ENCODE assay signal across 8 cellular contexts in the genomic region with DNA sequence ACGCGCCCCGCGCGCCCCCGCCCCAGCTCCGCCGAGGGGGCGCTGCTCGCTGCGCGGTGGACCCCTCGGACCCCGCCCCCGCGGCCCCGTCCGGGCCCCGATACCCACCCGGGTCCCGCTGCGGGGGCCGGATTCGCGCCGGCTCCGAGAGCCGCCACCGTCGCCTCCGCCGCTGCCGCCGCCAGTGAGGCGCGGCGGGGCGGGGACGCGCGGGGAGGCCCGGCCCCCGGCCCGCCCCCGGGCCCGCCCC.
DNase-seq lines count a peak whose midpoint lies in the region; ATAC-seq lines count a peak whose summit lies in the region.

TBC1D16 (minus strand) TSS at position 186 of the 250 bp plus-strand sequence. CDS start 22,325 bp downstream, outside the sequence.

- H3K9ac ChIP-seq in adipocyte (ENCODE audit: low read length) (peak within 1 kb of the TSS; percentile 98), iPS-18a (ENCODE audit: low read length) (peak within 1 kb of the TSS; percentile 92)

- no peak for DNase-seq in activated T-cell treated with anti-CD3 and anti-CD28 coated beads, Interleukin-2, amount 50 U/mL, for 24 hours
- no peak for DNase-seq in activated T-cell treated with anti-CD3 and anti-CD28 coated beads for 4 hours
- DNase-seq in adipocyte (ENCODE audit: low read depth) = no peak
- no peak for DNase-seq in stimulated activated effector memory CD8-positive, alpha-beta T cell treated with anti-CD3 and anti-CD28 coated beads, Interleukin-12 subunit alpha, Interleukin-12 subunit beta, amount 100 ng/mL, for 72 hours (ENCODE audit: low spot score in 2 of 2)
- no peak for DNase-seq in stimulated activated CD4-positive, alpha-beta T cell treated with anti-CD3 and anti-CD28 coated beads, Interleukin-15, amount 100 ng/mL, for 24 hours
- no peak for DNase-seq in kidney tubule cell (ENCODE audit: low spot score)

- ATAC-seq in stimulated activated effector memory CD8-positive, alpha-beta T cell treated with anti-CD3 and anti-CD28 coated beads, Interleukin-12 subunit alpha, Interleukin-12 subunit beta, amount 100 ng/mL, for 72 hours = no peak
- no peak for ATAC-seq in GM18870 (IDR thresholded peaks at IDR 0.05; ENCODE audit: unreplicated experiment)

- H3K27me3 ChIP-seq in adipocyte (replicated peaks; ENCODE audit: control insufficient read depth, insufficient read depth, low read length) (no peaks in the 10 kb centered on the region), iPS-18a (ENCODE audit: control insufficient read depth, insufficient read depth, low read length) (no peaks in the 10 kb centered on the region)

- peaks cover 40% of the 10 kb centered on the region for H3K4me1 ChIP-seq in adipocyte (ENCODE audit: control insufficient read depth, insufficient read depth, low read length)
- H3K4me1 ChIP-seq in iPS-18a (ENCODE audit: control insufficient read depth, low read depth, low read length) = peaks cover 8% of the 10 kb centered on the region

- H3K4me3 ChIP-seq in adipocyte (ENCODE audit: low read length) (peak within 1 kb of the TSS; percentile 95), iPS-18a (ENCODE audit: low read length) (peak within 1 kb of the TSS; percentile 93)

- peaks cover 27% of the 10 kb centered on the region for H3K27me3 Mint-ChIP-seq in activated T-cell treated with anti-CD3 and anti-CD28 coated beads, Interleukin-2, amount 50 U/mL, for 24 hours

- H3K9me3 ChIP-seq in adipocyte (ENCODE audit: control insufficient read depth, low read length) (no peaks in the 10 kb centered on the region), iPS-18a (ENCODE audit: control insufficient read depth, low read depth, low read length) (no peaks in the 10 kb centered on the region)

- H3K4me1 Mint-ChIP-seq in activated T-cell treated with anti-CD3 and anti-CD28 coated beads, Interleukin-2, amount 50 U/mL, for 24 hours (ENCODE audit: low read depth) = peaks cover 13% of the 10 kb centered on the region
- peaks cover 12% of the 10 kb centered on the region for H3K4me1 Mint-ChIP-seq in stimulated activated effector memory CD8-positive, alpha-beta T cell treated with anti-CD3 and anti-CD28 coated beads, Interleukin-12 subunit alpha, Interleukin-12 subunit beta, amount 100 ng/mL, for 72 hours

- H3K27ac ChIP-seq in iPS-18a (ENCODE audit: low read length) = peak within 1 kb of the TSS; percentile 90

- H3K9me3 Mint-ChIP-seq in activated T-cell treated with anti-CD3 and anti-CD28 coated beads, Interleukin-2, amount 50 U/mL, for 24 hours = no peaks in the 10 kb centered on the region
- H3K9me3 Mint-ChIP-seq in stimulated activated effector memory CD8-positive, alpha-beta T cell treated with anti-CD3 and anti-CD28 coated beads, Interleukin-12 subunit alpha, Interleukin-12 subunit beta, amount 100 ng/mL, for 72 hours = no peaks in the 10 kb centered on the region

- peak within 1 kb of the TSS; percentile 81 for H3K4me3 Mint-ChIP-seq in activated T-cell treated with anti-CD3 and anti-CD28 coated beads, Interleukin-2, amount 50 U/mL, for 24 hours
- H3K4me3 Mint-ChIP-seq in stimulated activated effector memory CD8-positive, alpha-beta T cell treated with anti-CD3 and anti-CD28 coated beads, Interleukin-12 subunit alpha, Interleukin-12 subunit beta, amount 100 ng/mL, for 72 hours = peak within 1 kb of the TSS; percentile 89

- H3K36me3 Mint-ChIP-seq in activated T-cell treated with anti-CD3 and anti-CD28 coated beads, Interleukin-2, amount 50 U/mL, for 24 hours (ENCODE audit: low read depth) = no peaks in the 10 kb centered on the region
- peaks cover 6% of the 10 kb centered on the region for H3K36me3 Mint-ChIP-seq in stimulated activated effector memory CD8-positive, alpha-beta T cell treated with anti-CD3 and anti-CD28 coated beads, Interleukin-12 subunit alpha, Interleukin-12 subunit beta, amount 100 ng/mL, for 72 hours

- H3K36me3 ChIP-seq in adipocyte (ENCODE audit: control insufficient read depth, insufficient read depth, low read length, severe bottlenecking) = peaks cover 5% of the 10 kb centered on the region
- H3K36me3 ChIP-seq in iPS-18a (ENCODE audit: control insufficient read depth, low read depth, low read length) = no peaks in the 10 kb centered on the region

- peak within 1 kb of the TSS; percentile 73 for H3K27ac Mint-ChIP-seq in activated T-cell treated with anti-CD3 and anti-CD28 coated beads, Interleukin-2, amount 50 U/mL, for 24 hours
- H3K27ac Mint-ChIP-seq in stimulated activated effector memory CD8-positive, alpha-beta T cell treated with anti-CD3 and anti-CD28 coated beads, Interleukin-12 subunit alpha, Interleukin-12 subunit beta, amount 100 ng/mL, for 72 hours = peak within 1 kb of the TSS; percentile 98
